In the genomic region with DNA sequence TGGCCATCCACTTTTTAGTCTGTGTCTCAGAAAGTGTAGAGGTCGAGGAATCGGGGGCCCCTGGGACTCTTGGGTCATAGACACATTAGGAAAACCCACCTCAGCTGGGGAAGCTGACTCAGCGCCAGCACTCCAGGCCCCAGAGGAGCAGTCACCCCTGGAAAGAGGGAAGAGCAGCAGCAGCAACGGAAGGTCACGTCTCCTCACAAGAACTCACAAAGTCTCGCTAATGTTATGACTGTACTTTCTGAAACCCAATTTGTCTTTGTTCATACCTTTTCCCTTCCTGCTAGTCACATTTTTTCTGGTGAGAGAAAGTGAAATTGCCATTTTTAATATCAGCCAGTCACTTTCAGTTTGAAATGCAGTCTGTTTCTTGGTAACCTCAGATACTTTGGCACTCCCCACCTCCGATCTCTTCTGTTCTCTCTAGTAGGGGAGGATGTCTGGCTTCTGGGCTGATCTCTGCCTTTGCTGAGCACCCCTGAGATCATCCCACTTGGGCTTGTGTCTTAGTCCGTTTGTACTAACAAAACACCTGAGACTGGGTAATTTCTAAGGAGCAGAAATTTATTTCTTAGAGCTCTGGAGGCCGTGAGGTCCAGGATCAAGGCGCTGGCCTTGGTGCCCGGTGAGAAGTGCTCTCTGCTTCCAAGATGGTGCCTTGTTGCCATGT, we compare ENCODE assay signal across 10 cellular contexts. TPM values are rescaled to one million over a fixed set of nuclear protein-coding genes. Genes with fewer than 3 reads are reported as not detected.
DNase-seq lines count a peak whose midpoint lies in the region; ATAC-seq, FAIRE-seq and TF ChIP-seq lines count a peak whose summit lies in the region.
"Had no signal": no experiment of that assay in that cellular context is flagged by ENCODE, and none has a peak within 500 bp of the region (broad histone marks: within the 10 kb centered on the region; RNA-seq: fewer than 3 reads in every experiment).

No MANE protein-coding gene starts in this region.

- H3K9me3 Mint-ChIP-seq in endothelial cell (ENCODE audit: unreplicated experiment), result no peaks in the 10 kb centered on the region

- FAIRE-seq in GM19239 (lab: Jason Lieb, UNC), result peak; percentile 96

- peaks cover under 1% of the 10 kb centered on the region for H3K4me1 Mint-ChIP-seq in endothelial cell (ENCODE audit: unreplicated experiment)

- DNase-seq in GM19239 (ENCODE audit: insufficient read length, low spot score), result peak; percentile 55
- peak; percentile 60 for DNase-seq in activated CD4-positive, alpha-beta T cell treated with anti-CD3 and anti-CD28 coated beads for 48 hours
- peak; percentile 43 for DNase-seq in stimulated activated CD4-positive, alpha-beta T cell treated with anti-CD3 and anti-CD28 coated beads, Interleukin-4, amount 100 ng/mL, for 1 hour
- no peak for DNase-seq in endothelial cell (ENCODE audit: low spot score)
- no peak for DNase-seq in Kasumi-1 (lab: John Stamatoyannopoulos, UW)
- DNase-seq in substantia nigra (lab: John Stamatoyannopoulos, UW), result no peak
- DNase-seq in NCI-H2171 (lab: John Stamatoyannopoulos, UW), result no peak
- DNase-seq: IMR-90, upper lobe of right lung had no signal

- no peaks in the 10 kb centered on the region for H3K36me3 Mint-ChIP-seq in endothelial cell (ENCODE audit: low read depth, unreplicated experiment)

- H3K27me3 Mint-ChIP-seq in endothelial cell (ENCODE audit: unreplicated experiment), result peaks cover 2% of the 10 kb centered on the region

- peak; percentile 84 for ATAC-seq in HG02973 (IDR thresholded peaks at IDR 0.05; ENCODE audit: unreplicated experiment)
- ATAC-seq: upper lobe of right lung had no signal

- no peak overlapping the region for H3K27ac Mint-ChIP-seq in endothelial cell (ENCODE audit: unreplicated experiment)

- no peak overlapping the region for H3K27ac ChIP-seq in substantia nigra (ENCODE audit: low read depth, low read length, poor library complexity, severe bottlenecking)
- H3K27ac ChIP-seq: upper lobe of right lung had no signal

- no peak for TF ChIP-seq CTCF in endothelial cell (IDR thresholded peaks at IDR 0.05; ENCODE audit: unreplicated experiment)

- H3K4me3 Mint-ChIP-seq in endothelial cell (ENCODE audit: unreplicated experiment), result no peak overlapping the region

RNA-seq across cellular contexts. Expression of gene NLRP3, which starts 6.0 kb away (rescaled TPM):
- total RNA-seq in endothelial cell (ENCODE audit: unreplicated experiment), result 0.44 TPM

RNA-seq across cellular contexts. Expression of gene OR2B11, which starts 47.9 kb away (rescaled TPM):
- not detected for total RNA-seq in endothelial cell (ENCODE audit: unreplicated experiment)
- total RNA-seq: IMR-90, upper lobe of right lung had no signal

Comparison
In these comparisons a context has a peak if more than half of its experiments do, and no peak if none do; other contexts are left out.
1. DNase-seq: peak in GM19239 (single experiment), activated CD4-positive, alpha-beta T cell treated with anti-CD3 and anti-CD28 coated beads for 48 hours (single experiment) and stimulated activated CD4-positive, alpha-beta T cell treated with anti-CD3 and anti-CD28 coated beads, Interleukin-4, amount 100 ng/mL, for 1 hour (single experiment); none in endothelial cell (single experiment), Kasumi-1 (0 of 2), substantia nigra (0 of 49) and NCI-H2171 (single experiment).